25 cellular contexts compared by ENCODE assay signal in genomic region chr2:241235396-241235795, GRCh38.
"Had no signal": no experiment of that assay in that cellular context is flagged by ENCODE, and none has a peak within 500 bp of the region (broad histone marks: within the 10 kb centered on the region; RNA-seq: fewer than 3 reads in every experiment).

No MANE protein-coding gene starts in this region.

- H3K27ac ChIP-seq: cardiac muscle cell, esophagus squamous epithelium, gastrocnemius medialis, heart left ventricle, parathyroid adenoma, testis, uterus had no signal

- H3K27me3 Mint-ChIP-seq: activated B cell treated with CpG ODN at 0.5 μM for 24 hours; activated CD4-positive, alpha-beta memory T cell treated with anti-CD3 and anti-CD28 coated beads for 36 hours; activated naive CD8-positive, alpha-beta T cell treated with anti-CD3 and anti-CD28 coated beads, Interleukin-2, amount 50 U/mL, for 24 hours; dendritic cell treated with granulocyte-macrophage colony-stimulating factor and Interleukin-4, amounts not matched to agents 40 ng/mL and 50 ng/mL, for 4 days; natural killer cell treated with Interleukin-12 subunit alpha and Interleukin-12 subunit beta and Interleukin-15 and Interleukin-18, amount 100 ng/mL, for 72 hours; stimulated activated naive B cell treated with anti-CD40 and anti-IgM and Interleukin-4, amounts not matched to agents 10 μg/mL and 1 μg/mL and 100 μg/mL, for 72 hours had no signal

- H3K4me3 ChIP-seq: cardiac muscle cell, esophagus squamous epithelium, gastrocnemius medialis, heart left ventricle, lung, testis, uterus had no signal

- H2AFZ ChIP-seq: parathyroid adenoma had no signal

- H3K4me1 Mint-ChIP-seq: activated B cell treated with CpG ODN at 0.5 μM for 24 hours; activated naive CD8-positive, alpha-beta T cell treated with anti-CD3 and anti-CD28 coated beads, Interleukin-2, amount 50 U/mL, for 24 hours had no signal

- H3K27me3 ChIP-seq: cardiac muscle cell, esophagus squamous epithelium, gastrocnemius medialis, heart left ventricle, testis, uterus had no signal

- H3K9me3 ChIP-seq: esophagus squamous epithelium, gastrocnemius medialis, heart left ventricle, testis, uterus had no signal

- ATAC-seq: activated naive CD8-positive, alpha-beta T cell treated with anti-CD3 and anti-CD28 coated beads, Interleukin-2, amount 50 U/mL, for 24 hours; gastrocnemius medialis; natural killer cell treated with Interleukin-12 subunit alpha and Interleukin-12 subunit beta and Interleukin-15 and Interleukin-18, amount 100 ng/mL, for 72 hours; sciatic nerve; stimulated activated naive B cell treated with anti-CD40 and anti-IgM and Interleukin-4, amounts not matched to agents 10 μg/mL and 1 μg/mL and 100 μg/mL, for 72 hours had no signal

- DNase-seq: activated B cell treated with CpG ODN at 0.5 μM for 24 hours; activated CD4-positive, alpha-beta memory T cell treated with anti-CD3 and anti-CD28 coated beads for 36 hours; activated CD4-positive, alpha-beta T cell treated with anti-CD3 and anti-CD28 coated beads for 48 hours; activated gamma-delta T cell; activated naive CD4-positive, alpha-beta T cell treated with anti-CD3 and anti-CD28 coated beads, Interleukin-2, amount 50 U/mL, for 16 hours; activated naive CD8-positive, alpha-beta T cell treated with anti-CD3 and anti-CD28 coated beads, Interleukin-2, amount 50 U/mL, for 24 hours; effector memory CD4-positive, alpha-beta T cell; esophagus squamous epithelium; gastrocnemius medialis; small intestine; stimulated activated CD4-positive, alpha-beta T cell treated with anti-CD3 and anti-CD28 coated beads, Interleukin-15, amount 100 ng/mL, for 24 hours; stimulated activated CD4-positive, alpha-beta T cell treated with anti-CD3 and anti-CD28 coated beads, Interleukin-2, amount 100 ng/mL, for 48 hours; stimulated activated CD8-positive, alpha-beta memory T cell treated with anti-CD3 and anti-CD28 coated beads, Interleukin-4, amount 100 ng/mL, for 48 hours; stimulated activated naive B cell treated with anti-CD40 and anti-IgM and Interleukin-4, amounts not matched to agents 10 μg/mL and 1 μg/mL and 100 μg/mL, for 72 hours; T1000; testis; trophoblast cell; uterus had no signal

- H3K27ac Mint-ChIP-seq: activated B cell treated with CpG ODN at 0.5 μM for 24 hours; activated CD4-positive, alpha-beta memory T cell treated with anti-CD3 and anti-CD28 coated beads for 36 hours; activated naive CD8-positive, alpha-beta T cell treated with anti-CD3 and anti-CD28 coated beads, Interleukin-2, amount 50 U/mL, for 24 hours; dendritic cell treated with granulocyte-macrophage colony-stimulating factor and Interleukin-4, amounts not matched to agents 40 ng/mL and 50 ng/mL, for 4 days; natural killer cell treated with Interleukin-12 subunit alpha and Interleukin-12 subunit beta and Interleukin-15 and Interleukin-18, amount 100 ng/mL, for 72 hours had no signal

- H3K4me3 Mint-ChIP-seq: activated B cell treated with CpG ODN at 0.5 μM for 24 hours; activated CD4-positive, alpha-beta memory T cell treated with anti-CD3 and anti-CD28 coated beads for 36 hours; activated naive CD8-positive, alpha-beta T cell treated with anti-CD3 and anti-CD28 coated beads, Interleukin-2, amount 50 U/mL, for 24 hours; dendritic cell treated with granulocyte-macrophage colony-stimulating factor and Interleukin-4, amounts not matched to agents 40 ng/mL and 50 ng/mL, for 4 days; natural killer cell treated with Interleukin-12 subunit alpha and Interleukin-12 subunit beta and Interleukin-15 and Interleukin-18, amount 100 ng/mL, for 72 hours had no signal

- H3K9me3 Mint-ChIP-seq: activated B cell treated with CpG ODN at 0.5 μM for 24 hours; activated CD4-positive, alpha-beta memory T cell treated with anti-CD3 and anti-CD28 coated beads for 36 hours; activated naive CD8-positive, alpha-beta T cell treated with anti-CD3 and anti-CD28 coated beads, Interleukin-2, amount 50 U/mL, for 24 hours; dendritic cell treated with granulocyte-macrophage colony-stimulating factor and Interleukin-4, amounts not matched to agents 40 ng/mL and 50 ng/mL, for 4 days; natural killer cell treated with Interleukin-12 subunit alpha and Interleukin-12 subunit beta and Interleukin-15 and Interleukin-18, amount 100 ng/mL, for 72 hours; stimulated activated naive B cell treated with anti-CD40 and anti-IgM and Interleukin-4, amounts not matched to agents 10 μg/mL and 1 μg/mL and 100 μg/mL, for 72 hours had no signal

- H3K36me3 ChIP-seq: uterus had no signal

- H3K9ac ChIP-seq: parathyroid adenoma had no signal

- H3K4me1 ChIP-seq: esophagus squamous epithelium, gastrocnemius medialis, parathyroid adenoma, testis, uterus had no signal
